Comparison of ENCODE assay signal across 9 cellular contexts in genomic region chr7:100444311-100445278, GRCh38. TPM values are rescaled to one million over a fixed set of nuclear protein-coding genes. Genes with fewer than 3 reads are reported as not detected.
DNase-seq lines count a peak whose midpoint lies in the region; ATAC-seq, FAIRE-seq and TF ChIP-seq lines count a peak whose summit lies in the region.
"Had no signal": no experiment of that assay in that cellular context is flagged by ENCODE, and none has a peak within 500 bp of the region (broad histone marks: within the 10 kb centered on the region; RNA-seq: fewer than 3 reads in every experiment).

No MANE protein-coding gene starts in this region.

- no peaks in the 10 kb centered on the region for H3K79me1 ChIP-seq in H1 (ENCODE audit: low read depth, low read length)

- H3K9ac ChIP-seq in H1 (replicated peaks in 1 of 4; ENCODE audit: extremely low read depth in 1 of 4, low read depth in 3 of 4, low read length in 3 of 4), result no peak overlapping the region

- DNase-seq in DMS53 treated with DMSO at 0.1 percent for 48 hours (lab: John Stamatoyannopoulos, UW; ENCODE audit: unreplicated experiment), result peak; percentile 38
- peak; percentile 27 for DNase-seq in NOMO-1 treated with DMSO at 0.1 percent for 48 hours (lab: John Stamatoyannopoulos, UW; ENCODE audit: unreplicated experiment)
- DNase-seq in H1 (ENCODE audit: low read depth in 1 of 2, low spot score in 2 of 2), result no peak
- no peak for DNase-seq in retina
- DNase-seq in activated gamma-delta T cell treated with Interleukin-2 at 50 U/mL for 16 hours, result no peak
- DNase-seq in stimulated activated CD4-positive, alpha-beta T cell treated with anti-CD3 and anti-CD28 coated beads, Interleukin-4, amount 100 ng/mL, for 4 hours, result no peak

- H3K23ac ChIP-seq in H1 (ENCODE audit: insufficient read length), result no peak overlapping the region

- no peak for TF ChIP-seq RAD21 in H1 (IDR thresholded peaks at IDR 0.05 in 1 of 2, conservative IDR thresholded peaks at IDR 0.05 in 1 of 2; ENCODE audit: low read depth in 2 of 2, low read length in 2 of 2)

- H3K14ac ChIP-seq in H1 (ENCODE audit: insufficient read length), result no peak overlapping the region

- no peak overlapping the region for H4K5ac ChIP-seq in H1 (ENCODE audit: insufficient read length, low read depth, low read length)

- H2BK12ac ChIP-seq in H1 (ENCODE audit: low read depth, low read length), result peak overlapping the region; percentile 60; the same call in 1 of the 2 replicates

- no peak overlapping the region for H3K4me2 ChIP-seq in H1 (ENCODE audit: insufficient read depth in 1 of 2, low read depth in 2 of 2, low read length in 2 of 2)

- TF ChIP-seq EP300 in H1 (IDR thresholded peaks at IDR 0.05; ENCODE audit: borderline replicate concordance in 1 of 2, low read depth in 2 of 2, low read length in 2 of 2), result no peak

- no peak overlapping the region for H2AK5ac ChIP-seq in H1 (ENCODE audit: low read depth, low read length)

- H4K20me1 ChIP-seq in H1 (replicated peaks in 1 of 2; ENCODE audit: control insufficient read depth in 1 of 2, insufficient read depth in 2 of 2, low read length in 2 of 2), result no peaks in the 10 kb centered on the region

- no peak overlapping the region; the same call in 1 of the 2 replicates for H2AFZ ChIP-seq in H1 (ENCODE audit: low read length)

- ATAC-seq in HG03571 (IDR thresholded peaks at IDR 0.05; ENCODE audit: unreplicated experiment), result no peak
- ATAC-seq: HCT116 had no signal

- no peak overlapping the region for H3K56ac ChIP-seq in H1 (replicated peaks; ENCODE audit: insufficient read length, low read depth, low read length)

- H3K4me3 ChIP-seq in H1 (ENCODE audit: extremely low read depth in 1 of 4, insufficient read depth in 2 of 4, low read depth in 3 of 4, low read length in 4 of 4), result no peak overlapping the region
- no peak overlapping the region for H3K4me3 ChIP-seq in neutrophil (ENCODE audit: low read depth in 1 of 2, low read length in 1 of 2)

- H3K23me2 ChIP-seq in H1 (ENCODE audit: low read depth, low read length), result no peaks in the 10 kb centered on the region

- TF ChIP-seq CTCF in H1 (IDR thresholded peaks at IDR 0.05; ENCODE audit: control extremely low read depth in 1 of 3, insufficient read depth in 1 of 3, low read depth in 1 of 3, low read length in 3 of 3), result no peak
- no peak for TF ChIP-seq CTCF in neutrophil (IDR thresholded peaks at IDR 0.05)

- peak overlapping the region; percentile 81; the same call in 1 of the 2 replicates for H2BK5ac ChIP-seq in H1 (ENCODE audit: low read depth, low read length)

- POLR2A ChIA-PET in H1 (lab: Charles Lee; ENCODE audit: partially characterized antibody), result interaction anchor here (0.6 to 6.2 kb wide), 10 partner anchors 9 to 182 kb away, joined by 3 to 62 read pairs (median 3); partner anchors contain the start of genes AGFG2, MEPCE, PPP1R35 and ZCWPW1

- FAIRE-seq in H1 (lab: Jason Lieb, UNC), result no peak

- WGBS in H1 (ENCODE audit: extremely low coverage in 1 of 2, insufficient coverage in 1 of 2, insufficient read length in 1 of 2, insufficient replicate concordance in 2 of 2, low coverage in 1 of 2, low lambda C conversion rate in 2 of 2, missing lambda C conversion rate in 1 of 2), 2 experiments, result 84% methylated on average over 14 of the region's 14 CpGs; no CpG with 5 or more reads in 1 of the 2 experiments

- no peaks in the 10 kb centered on the region for H3K79me2 ChIP-seq in H1 (ENCODE audit: control insufficient read depth in 1 of 2, insufficient read depth in 2 of 2, low read length in 2 of 2)

- H4K91ac ChIP-seq in H1 (replicated peaks; ENCODE audit: insufficient read length, low read length), result no peak overlapping the region

- H3K27me3 ChIP-seq in H1 (replicated peaks in 1 of 4; ENCODE audit: control insufficient read depth in 3 of 4, extremely low read depth in 1 of 4, insufficient read depth in 3 of 4, low read length in 3 of 4) (no peaks in the 10 kb centered on the region), neutrophil (no peaks in the 10 kb centered on the region)

- H3K9me3 ChIP-seq in H1 (ENCODE audit: insufficient read depth in 2 of 2, low read depth in 1 of 2, low read length in 1 of 2), result no peaks in the 10 kb centered on the region
- H3K9me3 ChIP-seq in neutrophil, result no peaks in the 10 kb centered on the region

- no peaks in the 10 kb centered on the region for H3K36me3 ChIP-seq in H1 (ENCODE audit: control insufficient read depth in 2 of 4, insufficient read depth in 4 of 4, low read length in 3 of 4)
- H3K36me3 ChIP-seq in neutrophil, result no peaks in the 10 kb centered on the region

- TF ChIP-seq POLR2A in H1 (IDR thresholded peaks at IDR 0.05; ENCODE audit: control extremely low read depth in 1 of 2, low read depth in 2 of 2, low read length in 2 of 2), result no peak

- H2BK15ac ChIP-seq in H1 (ENCODE audit: low read length), result peak overlapping the region; percentile 88; the same call in 1 of the 2 replicates

- H2BK120ac ChIP-seq in H1 (replicated peaks; ENCODE audit: low read depth, low read length), result no peak overlapping the region

- H3K27ac ChIP-seq in H1 (ENCODE audit: low read depth, low read length) (no peak overlapping the region), neutrophil (peak overlapping the region; percentile 29)

- CTCF ChIA-PET in H1 (lab: Charles Lee; ENCODE audit: partially characterized antibody), result interaction anchor here (0.7 to 5.0 kb wide), 11 partner anchors 10 to 598 kb away, joined by 3 to 53 read pairs (median 6); partner anchors contain the start of genes FBXO24 and LRCH4

- H3K4ac ChIP-seq in H1 (replicated peaks; ENCODE audit: insufficient read length, low read depth, low read length), result no peak overlapping the region

- H3K18ac ChIP-seq in H1 (ENCODE audit: extremely low read depth, low read length), result no peak overlapping the region; the same call in 1 of the 2 replicates

- H3K4me1 ChIP-seq in H1 (replicated peaks in 1 of 4; ENCODE audit: control insufficient read depth in 3 of 4, insufficient read depth in 4 of 4, low read length in 3 of 4), result peaks cover 0 to 5% (median 2%) of the 10 kb centered on the region in 4 experiments; a peak in 3 of 7 replicates
- H3K4me1 ChIP-seq in neutrophil (ENCODE audit: control insufficient read depth in 1 of 2, insufficient read depth in 1 of 2, low read depth in 1 of 2, low read length in 1 of 2), result peaks cover 0 to 12% of the 10 kb centered on the region in 2 experiments

- H2BK20ac ChIP-seq in H1 (ENCODE audit: low read length), result no peak overlapping the region; the same call in 1 of the 2 replicates

- H4K8ac ChIP-seq in H1 (ENCODE audit: extremely low read depth, insufficient read depth, low read length), result no peak overlapping the region; the same call in none of the 2 replicates

RNA-seq across cellular contexts. Expression of gene PPP1R35, which starts 8.3 kb away (rescaled TPM):
- 53.8 and 58.2 TPM in 2 replicates for total RNA-seq in H1 (2021; fragmentation: NEBNext Ultra II Directional; extraction: Animal tissue kit (Norgen Biotek cat#: 25700))
- polyA plus RNA-seq in H1 (2011; rRNA removed), result 52.3 and 78.4 TPM in 2 replicates
- polyA plus RNA-seq in H1 (2011; cell fraction: cytosol; rRNA removed), result 63.4 TPM
- 97.9 TPM for polyA plus RNA-seq in H1 (2011; cell fraction: nucleus; rRNA removed)
- 42.3 to 54.4 TPM (median 51.6 TPM) in 4 replicates for polyA plus RNA-seq in H1 (2012, experiment 1 of 2)
- polyA plus RNA-seq in H1 (2012, experiment 2 of 2), result 48.2 TPM
- 131 TPM for polyA plus RNA-seq in H1 (2013, experiment 1 of 2)
- polyA plus RNA-seq in H1 (2013, experiment 2 of 2), result 122 TPM
- polyA minus RNA-seq in H1 (2011; rRNA and poly(A)+ RNA removed), result 2.5 and 4.6 TPM in 2 replicates
- 22.1 TPM for polyA minus RNA-seq in H1 (2011; cell fraction: cytosol; rRNA and poly(A)+ RNA removed)
- polyA minus RNA-seq in H1 (2011; cell fraction: nucleus; rRNA and poly(A)+ RNA removed), result 18.2 TPM

RNA-seq across cellular contexts. Expression of gene MEPCE, which starts 15.0 kb away (rescaled TPM):
- total RNA-seq in H1 (2021; fragmentation: NEBNext Ultra II Directional; extraction: Animal tissue kit (Norgen Biotek cat#: 25700)), result 48.8 and 51.2 TPM in 2 replicates
- 22.8 and 25.8 TPM in 2 replicates for polyA plus RNA-seq in H1 (2011; rRNA removed)
- polyA plus RNA-seq in H1 (2011; cell fraction: cytosol; rRNA removed), result 20.3 TPM
- polyA plus RNA-seq in H1 (2011; cell fraction: nucleus; rRNA removed), result 31.4 TPM
- 31.7 to 46.6 TPM (median 42.9 TPM) in 4 replicates for polyA plus RNA-seq in H1 (2012, experiment 1 of 2)
- polyA plus RNA-seq in H1 (2012, experiment 2 of 2), result 45.8 TPM
- 25.2 TPM for polyA plus RNA-seq in H1 (2013, experiment 1 of 2)
- 24.6 TPM for polyA plus RNA-seq in H1 (2013, experiment 2 of 2)
- polyA minus RNA-seq in H1 (2011; rRNA and poly(A)+ RNA removed), result 36.0 and 42.1 TPM in 2 replicates
- polyA minus RNA-seq in H1 (2011; cell fraction: cytosol; rRNA and poly(A)+ RNA removed), result 18.4 TPM
- 31.3 TPM for polyA minus RNA-seq in H1 (2011; cell fraction: nucleus; rRNA and poly(A)+ RNA removed)

RNA-seq across cellular contexts. Expression of gene ZCWPW1, which starts 16.1 kb away (rescaled TPM):
- 1.4 and 2.7 TPM in 2 replicates for total RNA-seq in H1 (2021; fragmentation: NEBNext Ultra II Directional; extraction: Animal tissue kit (Norgen Biotek cat#: 25700))
- 0.51 and 0.75 TPM in 2 replicates for polyA plus RNA-seq in H1 (2011; rRNA removed)
- polyA plus RNA-seq in H1 (2011; cell fraction: cytosol; rRNA removed), result 1.5 TPM
- 2.8 TPM for polyA plus RNA-seq in H1 (2011; cell fraction: nucleus; rRNA removed)
- polyA plus RNA-seq in H1 (2012, experiment 1 of 2), result 1.0 to 2.7 TPM (median 1.6 TPM) in 4 replicates
- 0.33 TPM for polyA plus RNA-seq in H1 (2012, experiment 2 of 2)
- 2.0 TPM for polyA plus RNA-seq in H1 (2013, experiment 1 of 2)
- polyA plus RNA-seq in H1 (2013, experiment 2 of 2), result 1.5 TPM
- polyA minus RNA-seq in H1 (2011; rRNA and poly(A)+ RNA removed), result 0.29 and 0.69 TPM in 2 replicates
- polyA minus RNA-seq in H1 (2011; cell fraction: cytosol; rRNA and poly(A)+ RNA removed), result not detected
- polyA minus RNA-seq in H1 (2011; cell fraction: nucleus; rRNA and poly(A)+ RNA removed), result 1.3 TPM

RNA-seq across cellular contexts. Expression of gene SPACDR, which starts 19.5 kb away (rescaled TPM):
- total RNA-seq in H1 (2021; fragmentation: NEBNext Ultra II Directional; extraction: Animal tissue kit (Norgen Biotek cat#: 25700)), result 0.33 TPM in 1 of 2 replicates, not detected in the other
- polyA plus RNA-seq in H1 (2011; rRNA removed), result 0.26 and 0.31 TPM in 2 replicates
- polyA plus RNA-seq in H1 (2011; cell fraction: cytosol; rRNA removed), result 0.41 TPM
- 0.80 TPM for polyA plus RNA-seq in H1 (2011; cell fraction: nucleus; rRNA removed)
- polyA plus RNA-seq in H1 (2012, experiment 1 of 2), result 0.18 to 0.92 TPM (median 0.19 TPM) in 3 of 4 replicates, not detected in the other
- 0.39 TPM for polyA plus RNA-seq in H1 (2012, experiment 2 of 2)
- 0.55 TPM for polyA plus RNA-seq in H1 (2013, experiment 1 of 2)
- polyA plus RNA-seq in H1 (2013, experiment 2 of 2), result 0.13 TPM
- not detected in 2 replicates for polyA minus RNA-seq in H1 (2011; rRNA and poly(A)+ RNA removed)
- polyA minus RNA-seq in H1 (2011; cell fraction: cytosol; rRNA and poly(A)+ RNA removed), result not detected
- polyA minus RNA-seq in H1 (2011; cell fraction: nucleus; rRNA and poly(A)+ RNA removed), result not detected

RNA-seq across cellular contexts. Expression of gene TSC22D4, which starts 34.4 kb away (rescaled TPM):
- total RNA-seq in H1 (2021; fragmentation: NEBNext Ultra II Directional; extraction: Animal tissue kit (Norgen Biotek cat#: 25700)), result 20.3 and 24.1 TPM in 2 replicates
- 13.2 and 22.4 TPM in 2 replicates for polyA plus RNA-seq in H1 (2011; rRNA removed)
- polyA plus RNA-seq in H1 (2011; cell fraction: cytosol; rRNA removed), result 14.7 TPM
- 22.4 TPM for polyA plus RNA-seq in H1 (2011; cell fraction: nucleus; rRNA removed)
- 13.5 to 21.7 TPM (median 20.5 TPM) in 4 replicates for polyA plus RNA-seq in H1 (2012, experiment 1 of 2)
- polyA plus RNA-seq in H1 (2012, experiment 2 of 2), result 18.7 TPM
- polyA plus RNA-seq in H1 (2013, experiment 1 of 2), result 15.3 TPM
- 14.1 TPM for polyA plus RNA-seq in H1 (2013, experiment 2 of 2)
- polyA minus RNA-seq in H1 (2011; rRNA and poly(A)+ RNA removed), result 4.6 and 6.6 TPM in 2 replicates
- polyA minus RNA-seq in H1 (2011; cell fraction: cytosol; rRNA and poly(A)+ RNA removed), result 15.1 TPM
- polyA minus RNA-seq in H1 (2011; cell fraction: nucleus; rRNA and poly(A)+ RNA removed), result 7.5 TPM

Comparison
In these comparisons a context has a peak if more than half of its experiments do, and no peak if none do; other contexts are left out.
1. DNase-seq: peak in DMS53 treated with DMSO at 0.1 percent for 48 hours (single experiment) and NOMO-1 treated with DMSO at 0.1 percent for 48 hours (single experiment); none in H1 (0 of 2), retina (single experiment), activated gamma-delta T cell treated with Interleukin-2 at 50 U/mL for 16 hours (single experiment) and stimulated activated CD4-positive, alpha-beta T cell treated with anti-CD3 and anti-CD28 coated beads, Interleukin-4, amount 100 ng/mL, for 4 hours (0 of 2).